In genomic region chr6:170172406-170172805, GRCh38 we compare ENCODE assay signal across 24 cellular contexts.
DNase-seq lines count a peak whose midpoint lies in the region; ATAC-seq and TF ChIP-seq lines count a peak whose summit lies in the region.
"Had no signal": no experiment of that assay in that cellular context is flagged by ENCODE, and none has a peak within 500 bp of the region (broad histone marks: within the 10 kb centered on the region; RNA-seq: fewer than 3 reads in every experiment).

No MANE protein-coding gene starts in this region.

- no peaks in the 10 kb centered on the region for H3K9me3 Mint-ChIP-seq in activated CD4-positive, alpha-beta T cell treated with anti-CD3 and anti-CD28 coated beads, Interleukin-2, amount 10 ng/mL, durations not matched to agents 24 days and 14 days
- H3K9me3 Mint-ChIP-seq: CD4-positive, alpha-beta T cell had no signal

- TF ChIP-seq CTCF in coronary artery (IDR thresholded peaks at IDR 0.05), result no peak
- no peak for TF ChIP-seq CTCF in omental fat pad (IDR thresholded peaks at IDR 0.05)

- H3K27ac Mint-ChIP-seq in activated CD4-positive, alpha-beta T cell treated with anti-CD3 and anti-CD28 coated beads, Interleukin-2, amount 10 ng/mL, durations not matched to agents 24 days and 14 days, result no peak overlapping the region
- H3K27ac Mint-ChIP-seq: CD4-positive, alpha-beta T cell had no signal

- peaks cover 3% of the 10 kb centered on the region for H3K27me3 Mint-ChIP-seq in activated CD4-positive, alpha-beta T cell treated with anti-CD3 and anti-CD28 coated beads, Interleukin-2, amount 10 ng/mL, durations not matched to agents 24 days and 14 days

- no peak overlapping the region for H3K4me3 Mint-ChIP-seq in activated CD4-positive, alpha-beta T cell treated with anti-CD3 and anti-CD28 coated beads, Interleukin-2, amount 10 ng/mL, durations not matched to agents 24 days and 14 days
- H3K4me3 Mint-ChIP-seq: CD4-positive, alpha-beta T cell had no signal

- H3K4me3 ChIP-seq in coronary artery, result no peak overlapping the region
- H3K4me3 ChIP-seq: BLaER1 had no signal

- no peaks in the 10 kb centered on the region for H3K4me1 Mint-ChIP-seq in activated CD4-positive, alpha-beta T cell treated with anti-CD3 and anti-CD28 coated beads, Interleukin-2, amount 10 ng/mL, durations not matched to agents 24 days and 14 days

- DNase-seq in activated CD4-positive, alpha-beta T cell treated with anti-CD3 and anti-CD28 coated beads, Interleukin-2, amount 10 ng/mL, durations not matched to agents 24 days and 14 days, result peak; percentile 40
- no peak for DNase-seq in activated CD4-positive, alpha-beta T cell treated with anti-CD3 and anti-CD28 coated beads, Interleukin-2, amount 50 U/mL, for 1 hour
- peak; percentile 4 for DNase-seq in D341Med (ENCODE audit: low spot score)
- DNase-seq in coronary artery (ENCODE audit: low spot score), result peak; percentile 21
- peak; percentile 43 for DNase-seq in mesenteric fat pad (ENCODE audit: low spot score)
- DNase-seq in left cardiac atrium, result no peak
- no peak for DNase-seq in omental fat pad (ENCODE audit: low spot score)
- DNase-seq in NCI-H748 treated with DMSO at 0.1 percent for 48 hours (lab: John Stamatoyannopoulos, UW), result no peak
- DNase-seq: ACHN; CD4-positive, alpha-beta T cell; DMS153; GDM1; GOT3; KG1; NCI-H1105 treated with DMSO at 0.1 percent for 48 hours; NCI-H1694; NCI-H2081; NCI-H2171 treated with DMSO at 0.1 percent for 48 hours; NCI-H526; OCI-M1 had no signal

- ATAC-seq in left cardiac atrium (no peak), omental fat pad (ENCODE audit: low FRiP score) (no peak)
- ATAC-seq: HCT116, Right ventricle myocardium inferior had no signal

- H3K36me3 Mint-ChIP-seq in activated CD4-positive, alpha-beta T cell treated with anti-CD3 and anti-CD28 coated beads, Interleukin-2, amount 10 ng/mL, durations not matched to agents 24 days and 14 days (ENCODE audit: low read depth), result peaks cover 5% of the 10 kb centered on the region

- no peak overlapping the region for H3K27ac ChIP-seq in coronary artery
- H3K27ac ChIP-seq: 22Rv1, BLaER1 had no signal

- intact Hi-C loops in activated CD4-positive, alpha-beta T cell treated with anti-CD3 and anti-CD28 coated beads, Interleukin-2, amount 10 ng/mL, durations not matched to agents 24 days and 14 days (cut with micrococcal nuclease), result no loop called here
- intact Hi-C loops in left cardiac atrium (cut with DNase I), result no loop called here

Comparison
In these comparisons a context has a peak if more than half of its experiments do, and no peak if none do; other contexts are left out.
1. DNase-seq: peak in activated CD4-positive, alpha-beta T cell treated with anti-CD3 and anti-CD28 coated beads, Interleukin-2, amount 10 ng/mL, durations not matched to agents 24 days and 14 days (single experiment), D341Med (single experiment), coronary artery (single experiment) and mesenteric fat pad (single experiment); none in activated CD4-positive, alpha-beta T cell treated with anti-CD3 and anti-CD28 coated beads, Interleukin-2, amount 50 U/mL, for 1 hour (single experiment), left cardiac atrium (single experiment), omental fat pad (single experiment) and NCI-H748 treated with DMSO at 0.1 percent for 48 hours (single experiment).